12 cellular contexts compared by ENCODE assay signal in the genomic region with DNA sequence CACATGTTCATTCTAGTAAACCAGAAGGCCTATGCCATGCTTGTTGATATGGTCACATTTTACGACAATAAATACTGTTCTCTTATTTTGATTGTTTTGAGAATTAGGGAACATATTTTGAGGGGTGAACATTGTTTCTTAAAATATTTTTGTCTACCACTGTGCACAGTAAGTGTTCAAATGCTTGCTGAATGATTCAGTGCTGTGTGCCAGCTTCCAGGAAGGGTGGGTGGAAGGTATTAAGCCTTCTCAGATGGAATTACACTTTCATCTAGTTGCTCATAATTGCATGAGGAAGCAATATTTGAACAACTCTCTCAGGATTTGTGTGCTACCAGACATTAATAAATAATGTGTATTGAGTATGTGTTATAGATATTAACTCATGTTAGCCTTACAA.
"Had no signal": no experiment of that assay in that cellular context is flagged by ENCODE, and none has a peak within 500 bp of the region (broad histone marks: within the 10 kb centered on the region; RNA-seq: fewer than 3 reads in every experiment).

No MANE protein-coding gene starts in this region.

- ATAC-seq: activated CD8-positive, alpha-beta T cell treated with anti-CD3 and anti-CD28 coated beads for 36 hours; effector memory CD8-positive, alpha-beta T cell; left lung had no signal

- H3K9me3 ChIP-seq: left lung, thyroid gland, uterus had no signal

- H3K36me3 ChIP-seq: left lung, thyroid gland, uterus, WERI-Rb-1 had no signal

- H3K27me3 ChIP-seq: left lung, thyroid gland, uterus had no signal

- H3K4me1 ChIP-seq: left lung, thyroid gland, uterus had no signal

- DNase-seq: activated CD4-positive, alpha-beta T cell treated with anti-CD3 and anti-CD28 coated beads for 4 hours; activated CD8-positive, alpha-beta memory T cell treated with anti-CD3 and anti-CD28 coated beads, Interleukin-2, amount 50 U/mL, for 48 hours; activated CD8-positive, alpha-beta T cell treated with anti-CD3 and anti-CD28 coated beads for 36 hours; activated naive CD4-positive, alpha-beta T cell; central memory CD4-positive, alpha-beta T cell; effector memory CD8-positive, alpha-beta T cell; erythroblast; left lung; T-helper 1 cell; thyroid gland; uterus; WERI-Rb-1 had no signal

- H3K4me3 ChIP-seq: left lung, thyroid gland, uterus had no signal
